Comparison of ENCODE assay signal across 1 cellular context in the genomic region with DNA sequence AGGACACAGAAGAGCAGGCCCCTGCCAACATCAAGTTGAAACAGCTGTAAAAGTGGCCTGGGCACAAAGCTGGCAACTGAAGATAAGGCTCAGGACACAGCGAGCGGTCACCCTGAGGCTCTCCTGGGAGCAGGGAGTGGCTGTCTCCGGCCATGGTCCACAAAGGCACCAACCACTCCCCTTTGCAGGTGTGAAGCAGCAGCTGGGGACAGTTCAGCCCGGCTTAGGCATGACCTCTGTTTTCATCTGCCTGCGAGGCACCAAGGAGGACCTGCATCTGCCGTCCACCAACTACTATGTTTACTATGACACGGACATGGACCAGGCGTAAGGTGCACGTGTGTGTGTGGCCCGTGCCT.
TF ChIP-seq lines count a peak whose summit lies in the region.

No MANE protein-coding gene starts in this region.

TF ChIP-seq in HepG2, 621 proteins besides CTCF, POLR2A, EP300 and RAD21:
- TF ChIP-seq, protein P1, sequence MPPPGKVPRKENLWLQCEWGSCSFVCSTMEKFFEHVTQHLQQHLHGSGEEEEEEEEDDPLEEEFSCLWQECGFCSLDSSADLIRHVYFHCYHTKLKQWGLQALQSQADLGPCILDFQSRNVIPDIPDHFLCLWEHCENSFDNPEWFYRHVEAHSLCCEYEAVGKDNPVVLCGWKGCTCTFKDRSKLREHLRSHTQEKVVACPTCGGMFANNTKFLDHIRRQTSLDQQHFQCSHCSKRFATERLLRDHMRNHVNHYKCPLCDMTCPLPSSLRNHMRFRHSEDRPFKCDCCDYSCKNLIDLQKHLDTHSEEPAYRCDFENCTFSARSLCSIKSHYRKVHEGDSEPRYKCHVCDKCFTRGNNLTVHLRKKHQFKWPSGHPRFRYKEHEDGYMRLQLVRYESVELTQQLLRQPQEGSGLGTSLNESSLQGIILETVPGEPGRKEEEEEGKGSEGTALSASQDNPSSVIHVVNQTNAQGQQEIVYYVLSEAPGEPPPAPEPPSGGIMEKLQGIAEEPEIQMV (CRISPR knock-in tag; IDR thresholded peaks at IDR 0.05; ENCODE audit: low read depth), result no peak
- TF ChIP-seq ZC3H4 (CRISPR knock-in tag; IDR thresholded peaks at IDR 0.05; ENCODE audit: borderline replicate concordance), result peak; percentile 58; the same call in 1 of the 2 replicates
- TF ChIP-seq, protein P2, sequence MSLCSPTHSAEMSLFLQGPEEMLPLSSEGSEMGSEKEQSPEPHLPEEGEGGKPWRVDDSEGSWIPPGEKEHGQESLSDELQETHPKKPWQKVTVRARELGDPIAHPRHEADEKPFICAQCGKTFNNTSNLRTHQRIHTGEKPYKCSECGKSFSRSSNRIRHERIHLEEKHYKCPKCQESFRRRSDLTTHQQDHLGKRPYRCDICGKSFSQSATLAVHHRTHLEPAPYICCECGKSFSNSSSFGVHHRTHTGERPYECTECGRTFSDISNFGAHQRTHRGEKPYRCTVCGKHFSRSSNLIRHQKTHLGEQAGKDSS (CRISPR knock-in tag; IDR thresholded peaks at IDR 0.05; ENCODE audit: borderline replicate concordance, low read depth), result 0 out of 2 replicates have a peak, but pooled peaks have one; percentile 30
- TF ChIP-seq NRL (CRISPR knock-in tag; IDR thresholded peaks at IDR 0.05; ENCODE audit: borderline replicate concordance), result 0 out of 2 replicates have a peak, but pooled peaks have one; percentile 23
- TF ChIP-seq, protein P3, sequence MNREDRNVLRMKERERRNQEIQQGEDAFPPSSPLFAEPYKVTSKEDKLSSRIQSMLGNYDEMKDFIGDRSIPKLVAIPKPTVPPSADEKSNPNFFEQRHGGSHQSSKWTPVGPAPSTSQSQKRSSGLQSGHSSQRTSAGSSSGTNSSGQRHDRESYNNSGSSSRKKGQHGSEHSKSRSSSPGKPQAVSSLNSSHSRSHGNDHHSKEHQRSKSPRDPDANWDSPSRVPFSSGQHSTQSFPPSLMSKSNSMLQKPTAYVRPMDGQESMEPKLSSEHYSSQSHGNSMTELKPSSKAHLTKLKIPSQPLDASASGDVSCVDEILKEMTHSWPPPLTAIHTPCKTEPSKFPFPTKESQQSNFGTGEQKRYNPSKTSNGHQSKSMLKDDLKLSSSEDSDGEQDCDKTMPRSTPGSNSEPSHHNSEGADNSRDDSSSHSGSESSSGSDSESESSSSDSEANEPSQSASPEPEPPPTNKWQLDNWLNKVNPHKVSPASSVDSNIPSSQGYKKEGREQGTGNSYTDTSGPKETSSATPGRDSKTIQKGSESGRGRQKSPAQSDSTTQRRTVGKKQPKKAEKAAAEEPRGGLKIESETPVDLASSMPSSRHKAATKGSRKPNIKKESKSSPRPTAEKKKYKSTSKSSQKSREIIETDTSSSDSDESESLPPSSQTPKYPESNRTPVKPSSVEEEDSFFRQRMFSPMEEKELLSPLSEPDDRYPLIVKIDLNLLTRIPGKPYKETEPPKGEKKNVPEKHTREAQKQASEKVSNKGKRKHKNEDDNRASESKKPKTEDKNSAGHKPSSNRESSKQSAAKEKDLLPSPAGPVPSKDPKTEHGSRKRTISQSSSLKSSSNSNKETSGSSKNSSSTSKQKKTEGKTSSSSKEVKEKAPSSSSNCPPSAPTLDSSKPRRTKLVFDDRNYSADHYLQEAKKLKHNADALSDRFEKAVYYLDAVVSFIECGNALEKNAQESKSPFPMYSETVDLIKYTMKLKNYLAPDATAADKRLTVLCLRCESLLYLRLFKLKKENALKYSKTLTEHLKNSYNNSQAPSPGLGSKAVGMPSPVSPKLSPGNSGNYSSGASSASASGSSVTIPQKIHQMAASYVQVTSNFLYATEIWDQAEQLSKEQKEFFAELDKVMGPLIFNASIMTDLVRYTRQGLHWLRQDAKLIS (CRISPR knock-in tag; IDR thresholded peaks at IDR 0.05), result 0 out of 2 replicates have a peak, but pooled peaks have one; percentile 47
- TF ChIP-seq AGO2 (optimal IDR thresholded peaks at IDR 0.05; ENCODE audit: low read depth, low read length), result peak; percentile 80
- 0 out of 2 replicates have a peak, but pooled peaks have one; percentile 46 for TF ChIP-seq ZNF205 (CRISPR knock-in tag; IDR thresholded peaks at IDR 0.05)
- 0 out of 2 replicates have a peak, but pooled peaks have one; percentile 13 for TF ChIP-seq POLR2G (IDR thresholded peaks at IDR 0.05; ENCODE audit: low read depth, low read length)
- TF ChIP-seq, protein P4, sequence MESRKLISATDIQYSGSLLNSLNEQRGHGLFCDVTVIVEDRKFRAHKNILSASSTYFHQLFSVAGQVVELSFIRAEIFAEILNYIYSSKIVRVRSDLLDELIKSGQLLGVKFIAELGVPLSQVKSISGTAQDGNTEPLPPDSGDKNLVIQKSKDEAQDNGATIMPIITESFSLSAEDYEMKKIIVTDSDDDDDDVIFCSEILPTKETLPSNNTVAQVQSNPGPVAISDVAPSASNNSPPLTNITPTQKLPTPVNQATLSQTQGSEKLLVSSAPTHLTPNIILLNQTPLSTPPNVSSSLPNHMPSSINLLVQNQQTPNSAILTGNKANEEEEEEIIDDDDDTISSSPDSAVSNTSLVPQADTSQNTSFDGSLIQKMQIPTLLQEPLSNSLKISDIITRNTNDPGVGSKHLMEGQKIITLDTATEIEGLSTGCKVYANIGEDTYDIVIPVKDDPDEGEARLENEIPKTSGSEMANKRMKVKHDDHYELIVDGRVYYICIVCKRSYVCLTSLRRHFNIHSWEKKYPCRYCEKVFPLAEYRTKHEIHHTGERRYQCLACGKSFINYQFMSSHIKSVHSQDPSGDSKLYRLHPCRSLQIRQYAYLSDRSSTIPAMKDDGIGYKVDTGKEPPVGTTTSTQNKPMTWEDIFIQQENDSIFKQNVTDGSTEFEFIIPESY (CRISPR knock-in tag; IDR thresholded peaks at IDR 0.05), result no peak
- TF ChIP-seq, protein P5, sequence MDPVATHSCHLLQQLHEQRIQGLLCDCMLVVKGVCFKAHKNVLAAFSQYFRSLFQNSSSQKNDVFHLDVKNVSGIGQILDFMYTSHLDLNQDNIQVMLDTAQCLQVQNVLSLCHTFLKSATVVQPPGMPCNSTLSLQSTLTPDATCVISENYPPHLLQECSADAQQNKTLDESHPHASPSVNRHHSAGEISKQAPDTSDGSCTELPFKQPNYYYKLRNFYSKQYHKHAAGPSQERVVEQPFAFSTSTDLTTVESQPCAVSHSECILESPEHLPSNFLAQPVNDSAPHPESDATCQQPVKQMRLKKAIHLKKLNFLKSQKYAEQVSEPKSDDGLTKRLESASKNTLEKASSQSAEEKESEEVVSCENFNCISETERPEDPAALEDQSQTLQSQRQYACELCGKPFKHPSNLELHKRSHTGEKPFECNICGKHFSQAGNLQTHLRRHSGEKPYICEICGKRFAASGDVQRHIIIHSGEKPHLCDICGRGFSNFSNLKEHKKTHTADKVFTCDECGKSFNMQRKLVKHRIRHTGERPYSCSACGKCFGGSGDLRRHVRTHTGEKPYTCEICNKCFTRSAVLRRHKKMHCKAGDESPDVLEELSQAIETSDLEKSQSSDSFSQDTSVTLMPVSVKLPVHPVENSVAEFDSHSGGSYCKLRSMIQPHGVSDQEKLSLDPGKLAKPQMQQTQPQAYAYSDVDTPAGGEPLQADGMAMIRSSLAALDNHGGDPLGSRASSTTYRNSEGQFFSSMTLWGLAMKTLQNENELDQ (CRISPR knock-in tag; IDR thresholded peaks at IDR 0.05; ENCODE audit: borderline replicate concordance), result no peak
- peak; percentile 8 for TF ChIP-seq RBM22 (optimal IDR thresholded peaks at IDR 0.05; ENCODE audit: low read length)
